1 cellular context compared by ENCODE assay signal in genomic region chr17:21214015-21214776, GRCh38.
A peak's percentile ranks its signal among the peaks of the same experiment; 100 is the strongest.
TF ChIP-seq lines count a peak whose summit lies in the region.

TMEM11 (minus strand) TSS chr17:21214161; CDS start chr17:21214152, 9 bp downstream.

TF ChIP-seq in HepG2, 621 proteins besides CTCF, POLR2A, EP300 and RAD21 (continued from another document and continues in another):
- no peak for TF ChIP-seq SATB2 (CRISPR knock-in tag; IDR thresholded peaks at IDR 0.05)
- TF ChIP-seq SNAPC4 (CRISPR knock-in tag; IDR thresholded peaks at IDR 0.05): no peak
- TF ChIP-seq ZNF574 (CRISPR knock-in tag; IDR thresholded peaks at IDR 0.05): peak; percentile 81
- TF ChIP-seq ZMYM3 (CRISPR knock-in tag; IDR thresholded peaks at IDR 0.05): no peak
- no peak for TF ChIP-seq EEA1 (CRISPR knock-in tag; IDR thresholded peaks at IDR 0.05; ENCODE audit: borderline replicate concordance)
- no peak for TF ChIP-seq CBX1 (IDR thresholded peaks at IDR 0.05; ENCODE audit: low read depth)
- TF ChIP-seq U2AF2 (IDR thresholded peaks at IDR 0.05; ENCODE audit: low read depth, low read length): no peak
- TF ChIP-seq ZNF552 (CRISPR knock-in tag; IDR thresholded peaks at IDR 0.05; ENCODE audit: borderline replicate concordance): no peak
- no peak for TF ChIP-seq NFE2L2 (IDR thresholded peaks at IDR 0.05; ENCODE audit: low read length)
- TF ChIP-seq EED (CRISPR knock-in tag; IDR thresholded peaks at IDR 0.05): no peak
- TF ChIP-seq ZNF740 (CRISPR knock-in tag; IDR thresholded peaks at IDR 0.05): no peak
- TF ChIP-seq PBX2 (CRISPR knock-in tag; IDR thresholded peaks at IDR 0.05): no peak
- TF ChIP-seq NFRKB (IDR thresholded peaks at IDR 0.05): peak; percentile 48
- no peak for TF ChIP-seq CAMTA2 (CRISPR knock-in tag; IDR thresholded peaks at IDR 0.05; ENCODE audit: borderline replicate concordance)
- peak; percentile 97 for TF ChIP-seq TBP (CRISPR knock-in tag; IDR thresholded peaks at IDR 0.05)
- TF ChIP-seq STAT6 (CRISPR knock-in tag; IDR thresholded peaks at IDR 0.05; ENCODE audit: borderline replicate concordance): no peak
- TF ChIP-seq ZBTB10 (CRISPR knock-in tag; IDR thresholded peaks at IDR 0.05; ENCODE audit: borderline replicate concordance): no peak
- no peak for TF ChIP-seq ZNF230 (CRISPR knock-in tag; IDR thresholded peaks at IDR 0.05)
- TF ChIP-seq ZNF550 (CRISPR knock-in tag; IDR thresholded peaks at IDR 0.05; ENCODE audit: borderline replicate concordance): no peak
- TF ChIP-seq KAT7 (CRISPR knock-in tag; IDR thresholded peaks at IDR 0.05; ENCODE audit: borderline replicate concordance): peak; percentile 34; the same call in 1 of the 2 replicates
- no peak for TF ChIP-seq ZNF570 (CRISPR knock-in tag; IDR thresholded peaks at IDR 0.05; ENCODE audit: borderline replicate concordance)
- 0 out of 2 replicates have a peak, but pooled peaks have one; percentile 19 for TF ChIP-seq ZC3H13 (CRISPR knock-in tag; IDR thresholded peaks at IDR 0.05)
- TF ChIP-seq RXRA (CRISPR knock-in tag; IDR thresholded peaks at IDR 0.05): 0 out of 2 replicates have a peak, but pooled peaks have one; percentile 9
- TF ChIP-seq ZNF337 (CRISPR knock-in tag; IDR thresholded peaks at IDR 0.05; ENCODE audit: borderline replicate concordance, low read depth): no peak
- TF ChIP-seq ZXDC (CRISPR knock-in tag; IDR thresholded peaks at IDR 0.05): no peak; the same call in 1 of the 2 replicates
- 0 out of 2 replicates have a peak, but pooled peaks have one; percentile 13 for TF ChIP-seq ZNF296 (CRISPR knock-in tag; conservative IDR thresholded peaks at IDR 0.05)
- no peak for TF ChIP-seq GTF3A (CRISPR knock-in tag; conservative IDR thresholded peaks at IDR 0.05)
- 0 out of 2 replicates have a peak, but pooled peaks have one; percentile 37 for TF ChIP-seq ELK4 (CRISPR knock-in tag; IDR thresholded peaks at IDR 0.05; ENCODE audit: borderline replicate concordance)
- TF ChIP-seq ETV6 (CRISPR knock-in tag; conservative IDR thresholded peaks at IDR 0.05): peak; percentile 34; the same call in 1 of the 2 replicates
- TF ChIP-seq THAP7 (CRISPR knock-in tag; IDR thresholded peaks at IDR 0.05): no peak
- TF ChIP-seq CREB3 (CRISPR knock-in tag; IDR thresholded peaks at IDR 0.05): no peak
- no peak for TF ChIP-seq MNT (IDR thresholded peaks at IDR 0.05)
- TF ChIP-seq JUNB (CRISPR knock-in tag; IDR thresholded peaks at IDR 0.05; ENCODE audit: borderline replicate concordance): no peak
- TF ChIP-seq ZNF562 (CRISPR knock-in tag; IDR thresholded peaks at IDR 0.05; ENCODE audit: borderline replicate concordance): no peak
- TF ChIP-seq ZNF10 (CRISPR knock-in tag; IDR thresholded peaks at IDR 0.05; ENCODE audit: borderline replicate concordance, low read depth): no peak
